ENCODE assay signal across 1 cellular context in the genomic region with DNA sequence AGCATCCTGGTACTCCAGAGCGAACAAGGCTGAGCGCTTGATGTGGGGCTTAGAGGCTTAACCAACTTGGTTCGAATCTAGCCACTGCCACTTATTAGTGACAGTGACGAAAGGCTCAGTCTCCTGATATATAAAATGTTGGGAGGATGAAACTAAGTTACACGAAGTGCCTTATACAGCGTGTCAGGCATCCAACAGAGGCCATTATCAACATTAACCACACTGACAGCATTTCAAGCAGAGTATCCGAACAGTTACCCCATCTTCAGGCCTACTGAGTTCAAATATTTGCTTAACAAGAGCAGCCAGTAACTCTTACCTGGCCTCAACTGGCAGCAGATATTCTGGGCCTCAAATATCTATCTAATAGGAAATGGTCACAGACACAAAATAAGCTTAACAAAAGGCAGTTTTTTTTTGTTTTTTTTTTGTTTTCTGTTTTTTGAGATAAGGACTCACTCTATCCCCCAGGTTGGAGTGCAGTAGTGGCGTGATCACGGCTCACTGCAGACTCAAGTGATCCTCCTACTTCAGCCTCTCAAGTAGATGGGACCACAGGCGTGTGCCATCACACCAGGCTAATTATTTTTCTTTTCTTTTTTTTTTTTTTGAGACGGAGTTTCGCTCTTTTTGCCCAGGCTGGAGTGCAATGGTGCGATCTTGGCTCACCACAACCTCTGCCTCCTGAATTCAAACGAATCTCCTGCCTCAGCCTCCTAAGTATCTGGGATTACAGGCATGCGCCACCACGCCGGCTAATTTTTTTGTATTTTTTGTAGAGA.
TF ChIP-seq lines count a peak whose summit lies in the region.

No MANE protein-coding gene starts in this region.

TF ChIP-seq in HepG2, 621 proteins besides CTCF, POLR2A, EP300 and RAD21 (continued from another document and continues in another):
- TF ChIP-seq, protein P1, sequence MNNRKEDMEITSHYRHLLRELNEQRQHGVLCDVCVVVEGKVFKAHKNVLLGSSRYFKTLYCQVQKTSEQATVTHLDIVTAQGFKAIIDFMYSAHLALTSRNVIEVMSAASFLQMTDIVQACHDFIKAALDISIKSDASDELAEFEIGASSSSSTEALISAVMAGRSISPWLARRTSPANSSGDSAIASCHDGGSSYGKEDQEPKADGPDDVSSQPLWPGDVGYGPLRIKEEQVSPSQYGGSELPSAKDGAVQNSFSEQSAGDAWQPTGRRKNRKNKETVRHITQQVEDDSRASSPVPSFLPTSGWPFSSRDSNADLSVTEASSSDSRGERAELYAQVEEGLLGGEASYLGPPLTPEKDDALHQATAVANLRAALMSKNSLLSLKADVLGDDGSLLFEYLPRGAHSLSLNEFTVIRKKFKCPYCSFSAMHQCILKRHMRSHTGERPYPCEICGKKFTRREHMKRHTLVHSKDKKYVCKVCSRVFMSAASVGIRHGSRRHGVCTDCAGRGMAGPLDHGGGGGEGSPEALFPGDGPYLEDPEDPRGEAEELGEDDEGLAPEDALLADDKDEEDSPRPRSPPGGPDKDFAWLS (CRISPR knock-in tag; IDR thresholded peaks at IDR 0.05; ENCODE audit: borderline replicate concordance), result no peak
- TF ChIP-seq, protein P2, sequence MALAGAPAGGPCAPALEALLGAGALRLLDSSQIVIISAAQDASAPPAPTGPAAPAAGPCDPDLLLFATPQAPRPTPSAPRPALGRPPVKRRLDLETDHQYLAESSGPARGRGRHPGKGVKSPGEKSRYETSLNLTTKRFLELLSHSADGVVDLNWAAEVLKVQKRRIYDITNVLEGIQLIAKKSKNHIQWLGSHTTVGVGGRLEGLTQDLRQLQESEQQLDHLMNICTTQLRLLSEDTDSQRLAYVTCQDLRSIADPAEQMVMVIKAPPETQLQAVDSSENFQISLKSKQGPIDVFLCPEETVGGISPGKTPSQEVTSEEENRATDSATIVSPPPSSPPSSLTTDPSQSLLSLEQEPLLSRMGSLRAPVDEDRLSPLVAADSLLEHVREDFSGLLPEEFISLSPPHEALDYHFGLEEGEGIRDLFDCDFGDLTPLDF (CRISPR knock-in tag; IDR thresholded peaks at IDR 0.05), result no peak
- TF ChIP-seq, protein P3, sequence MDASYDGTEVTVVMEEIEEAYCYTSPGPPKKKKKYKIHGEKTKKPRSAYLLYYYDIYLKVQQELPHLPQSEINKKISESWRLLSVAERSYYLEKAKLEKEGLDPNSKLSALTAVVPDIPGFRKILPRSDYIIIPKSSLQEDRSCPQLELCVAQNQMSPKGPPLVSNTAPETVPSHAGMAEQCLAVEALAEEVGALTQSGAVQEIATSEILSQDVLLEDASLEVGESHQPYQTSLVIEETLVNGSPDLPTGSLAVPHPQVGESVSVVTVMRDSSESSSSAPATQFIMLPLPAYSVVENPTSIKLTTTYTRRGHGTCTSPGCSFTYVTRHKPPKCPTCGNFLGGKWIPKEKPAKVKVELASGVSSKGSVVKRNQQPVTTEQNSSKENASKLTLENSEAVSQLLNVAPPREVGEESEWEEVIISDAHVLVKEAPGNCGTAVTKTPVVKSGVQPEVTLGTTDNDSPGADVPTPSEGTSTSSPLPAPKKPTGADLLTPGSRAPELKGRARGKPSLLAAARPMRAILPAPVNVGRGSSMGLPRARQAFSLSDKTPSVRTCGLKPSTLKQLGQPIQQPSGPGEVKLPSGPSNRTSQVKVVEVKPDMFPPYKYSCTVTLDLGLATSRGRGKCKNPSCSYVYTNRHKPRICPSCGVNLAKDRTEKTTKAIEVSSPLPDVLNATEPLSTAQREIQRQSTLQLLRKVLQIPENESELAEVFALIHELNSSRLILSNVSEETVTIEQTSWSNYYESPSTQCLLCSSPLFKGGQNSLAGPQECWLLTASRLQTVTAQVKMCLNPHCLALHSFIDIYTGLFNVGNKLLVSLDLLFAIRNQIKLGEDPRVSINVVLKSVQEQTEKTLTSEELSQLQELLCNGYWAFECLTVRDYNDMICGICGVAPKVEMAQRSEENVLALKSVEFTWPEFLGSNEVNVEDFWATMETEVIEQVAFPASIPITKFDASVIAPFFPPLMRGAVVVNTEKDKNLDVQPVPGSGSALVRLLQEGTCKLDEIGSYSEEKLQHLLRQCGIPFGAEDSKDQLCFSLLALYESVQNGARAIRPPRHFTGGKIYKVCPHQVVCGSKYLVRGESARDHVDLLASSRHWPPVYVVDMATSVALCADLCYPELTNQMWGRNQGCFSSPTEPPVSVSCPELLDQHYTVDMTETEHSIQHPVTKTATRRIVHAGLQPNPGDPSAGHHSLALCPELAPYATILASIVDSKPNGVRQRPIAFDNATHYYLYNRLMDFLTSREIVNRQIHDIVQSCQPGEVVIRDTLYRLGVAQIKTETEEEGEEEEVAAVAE (CRISPR knock-in tag; IDR thresholded peaks at IDR 0.05; ENCODE audit: borderline replicate concordance), result no peak
- TF ChIP-seq HMG20B (CRISPR knock-in tag; conservative IDR thresholded peaks at IDR 0.05) (no peak), TARDBP (CRISPR knock-in tag; IDR thresholded peaks at IDR 0.05) (0 out of 2 replicates have a peak, but pooled peaks have one; percentile 55), ZNF660 (CRISPR knock-in tag; IDR thresholded peaks at IDR 0.05; ENCODE audit: borderline replicate concordance, low read depth) (no peak), ZNF652 (CRISPR knock-in tag; IDR thresholded peaks at IDR 0.05; ENCODE audit: borderline replicate concordance, low read depth) (peak; percentile 94), TCF7 (IDR thresholded peaks at IDR 0.05; ENCODE audit: low read depth) (no peak), THAP11 (CRISPR knock-in tag; IDR thresholded peaks at IDR 0.05) (peak; percentile 57), GABPA (IDR thresholded peaks at IDR 0.05; ENCODE audit: low read depth, low read length) (no peak), GABPA (CRISPR knock-in tag; IDR thresholded peaks at IDR 0.05; ENCODE audit: low read depth) (no peak), SOX6 (IDR thresholded peaks at IDR 0.05) (no peak), SOX6 (CRISPR knock-in tag; IDR thresholded peaks at IDR 0.05) (peak; percentile 64; the same call in 1 of the 2 replicates), ZNF577 (CRISPR knock-in tag; IDR thresholded peaks at IDR 0.05; ENCODE audit: borderline replicate concordance, low read depth) (no peak), TEAD2 (CRISPR knock-in tag; IDR thresholded peaks at IDR 0.05) (no peak), ZFP62 (CRISPR knock-in tag; IDR thresholded peaks at IDR 0.05) (no peak), TMF1 (CRISPR knock-in tag; IDR thresholded peaks at IDR 0.05; ENCODE audit: low read depth) (no peak), IRF2 (CRISPR knock-in tag; IDR thresholded peaks at IDR 0.05) (peak; percentile 52; the same call in 1 of the 2 replicates), RELA (CRISPR knock-in tag; IDR thresholded peaks at IDR 0.05) (no peak), NRL (CRISPR knock-in tag; IDR thresholded peaks at IDR 0.05; ENCODE audit: borderline replicate concordance) (no peak), SUZ12 (IDR thresholded peaks at IDR 0.05; ENCODE audit: low read depth, low read length) (no peak), MAZ (IDR thresholded peaks at IDR 0.05; ENCODE audit: borderline replicate concordance, low read depth, low read length) (no peak), MAZ (CRISPR knock-in tag; IDR thresholded peaks at IDR 0.05; ENCODE audit: low read depth) (no peak), PTBP1 (IDR thresholded peaks at IDR 0.05; ENCODE audit: low read depth, low read length, poor library complexity, severe bottlenecking) (no peak), JUNB (CRISPR knock-in tag; IDR thresholded peaks at IDR 0.05; ENCODE audit: borderline replicate concordance) (no peak), HOXA9 (CRISPR knock-in tag; IDR thresholded peaks at IDR 0.05; ENCODE audit: borderline replicate concordance) (no peak), MZF1 (CRISPR knock-in tag; IDR thresholded peaks at IDR 0.05; ENCODE audit: borderline replicate concordance) (no peak)
- TF ChIP-seq, protein P4, sequence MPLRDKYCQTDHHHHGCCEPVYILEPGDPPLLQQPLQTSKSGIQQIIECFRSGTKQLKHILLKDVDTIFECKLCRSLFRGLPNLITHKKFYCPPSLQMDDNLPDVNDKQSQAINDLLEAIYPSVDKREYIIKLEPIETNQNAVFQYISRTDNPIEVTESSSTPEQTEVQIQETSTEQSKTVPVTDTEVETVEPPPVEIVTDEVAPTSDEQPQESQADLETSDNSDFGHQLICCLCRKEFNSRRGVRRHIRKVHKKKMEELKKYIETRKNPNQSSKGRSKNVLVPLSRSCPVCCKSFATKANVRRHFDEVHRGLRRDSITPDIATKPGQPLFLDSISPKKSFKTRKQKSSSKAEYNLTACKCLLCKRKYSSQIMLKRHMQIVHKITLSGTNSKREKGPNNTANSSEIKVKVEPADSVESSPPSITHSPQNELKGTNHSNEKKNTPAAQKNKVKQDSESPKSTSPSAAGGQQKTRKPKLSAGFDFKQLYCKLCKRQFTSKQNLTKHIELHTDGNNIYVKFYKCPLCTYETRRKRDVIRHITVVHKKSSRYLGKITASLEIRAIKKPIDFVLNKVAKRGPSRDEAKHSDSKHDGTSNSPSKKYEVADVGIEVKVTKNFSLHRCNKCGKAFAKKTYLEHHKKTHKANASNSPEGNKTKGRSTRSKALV (CRISPR knock-in tag; IDR thresholded peaks at IDR 0.05), result no peak
- TF ChIP-seq, protein P5, sequence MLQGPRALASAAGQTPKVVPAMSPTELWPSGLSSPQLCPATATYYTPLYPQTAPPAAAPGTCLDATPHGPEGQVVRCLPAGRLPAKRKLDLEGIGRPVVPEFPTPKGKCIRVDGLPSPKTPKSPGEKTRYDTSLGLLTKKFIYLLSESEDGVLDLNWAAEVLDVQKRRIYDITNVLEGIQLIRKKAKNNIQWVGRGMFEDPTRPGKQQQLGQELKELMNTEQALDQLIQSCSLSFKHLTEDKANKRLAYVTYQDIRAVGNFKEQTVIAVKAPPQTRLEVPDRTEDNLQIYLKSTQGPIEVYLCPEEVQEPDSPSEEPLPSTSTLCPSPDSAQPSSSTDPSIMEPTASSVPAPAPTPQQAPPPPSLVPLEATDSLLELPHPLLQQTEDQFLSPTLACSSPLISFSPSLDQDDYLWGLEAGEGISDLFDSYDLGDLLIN (CRISPR knock-in tag; IDR thresholded peaks at IDR 0.05; ENCODE audit: borderline replicate concordance), result no peak
- TF ChIP-seq, protein P6, sequence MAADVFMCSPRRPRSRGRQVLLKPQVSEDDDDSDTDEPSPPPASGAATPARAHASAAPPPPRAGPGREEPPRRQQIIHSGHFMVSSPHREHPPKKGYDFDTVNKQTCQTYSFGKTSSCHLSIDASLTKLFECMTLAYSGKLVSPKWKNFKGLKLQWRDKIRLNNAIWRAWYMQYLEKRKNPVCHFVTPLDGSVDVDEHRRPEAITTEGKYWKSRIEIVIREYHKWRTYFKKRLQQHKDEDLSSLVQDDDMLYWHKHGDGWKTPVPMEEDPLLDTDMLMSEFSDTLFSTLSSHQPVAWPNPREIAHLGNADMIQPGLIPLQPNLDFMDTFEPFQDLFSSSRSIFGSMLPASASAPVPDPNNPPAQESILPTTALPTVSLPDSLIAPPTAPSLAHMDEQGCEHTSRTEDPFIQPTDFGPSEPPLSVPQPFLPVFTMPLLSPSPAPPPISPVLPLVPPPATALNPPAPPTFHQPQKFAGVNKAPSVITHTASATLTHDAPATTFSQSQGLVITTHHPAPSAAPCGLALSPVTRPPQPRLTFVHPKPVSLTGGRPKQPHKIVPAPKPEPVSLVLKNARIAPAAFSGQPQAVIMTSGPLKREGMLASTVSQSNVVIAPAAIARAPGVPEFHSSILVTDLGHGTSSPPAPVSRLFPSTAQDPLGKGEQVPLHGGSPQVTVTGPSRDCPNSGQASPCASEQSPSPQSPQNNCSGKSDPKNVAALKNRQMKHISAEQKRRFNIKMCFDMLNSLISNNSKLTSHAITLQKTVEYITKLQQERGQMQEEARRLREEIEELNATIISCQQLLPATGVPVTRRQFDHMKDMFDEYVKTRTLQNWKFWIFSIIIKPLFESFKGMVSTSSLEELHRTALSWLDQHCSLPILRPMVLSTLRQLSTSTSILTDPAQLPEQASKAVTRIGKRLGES (CRISPR knock-in tag; IDR thresholded peaks at IDR 0.05; ENCODE audit: borderline replicate concordance), result no peak
- TF ChIP-seq, protein P7, sequence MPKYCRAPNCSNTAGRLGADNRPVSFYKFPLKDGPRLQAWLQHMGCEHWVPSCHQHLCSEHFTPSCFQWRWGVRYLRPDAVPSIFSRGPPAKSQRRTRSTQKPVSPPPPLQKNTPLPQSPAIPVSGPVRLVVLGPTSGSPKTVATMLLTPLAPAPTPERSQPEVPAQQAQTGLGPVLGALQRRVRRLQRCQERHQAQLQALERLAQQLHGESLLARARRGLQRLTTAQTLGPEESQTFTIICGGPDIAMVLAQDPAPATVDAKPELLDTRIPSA (CRISPR knock-in tag; IDR thresholded peaks at IDR 0.05; ENCODE audit: borderline replicate concordance), result no peak
- TF ChIP-seq, protein P8, sequence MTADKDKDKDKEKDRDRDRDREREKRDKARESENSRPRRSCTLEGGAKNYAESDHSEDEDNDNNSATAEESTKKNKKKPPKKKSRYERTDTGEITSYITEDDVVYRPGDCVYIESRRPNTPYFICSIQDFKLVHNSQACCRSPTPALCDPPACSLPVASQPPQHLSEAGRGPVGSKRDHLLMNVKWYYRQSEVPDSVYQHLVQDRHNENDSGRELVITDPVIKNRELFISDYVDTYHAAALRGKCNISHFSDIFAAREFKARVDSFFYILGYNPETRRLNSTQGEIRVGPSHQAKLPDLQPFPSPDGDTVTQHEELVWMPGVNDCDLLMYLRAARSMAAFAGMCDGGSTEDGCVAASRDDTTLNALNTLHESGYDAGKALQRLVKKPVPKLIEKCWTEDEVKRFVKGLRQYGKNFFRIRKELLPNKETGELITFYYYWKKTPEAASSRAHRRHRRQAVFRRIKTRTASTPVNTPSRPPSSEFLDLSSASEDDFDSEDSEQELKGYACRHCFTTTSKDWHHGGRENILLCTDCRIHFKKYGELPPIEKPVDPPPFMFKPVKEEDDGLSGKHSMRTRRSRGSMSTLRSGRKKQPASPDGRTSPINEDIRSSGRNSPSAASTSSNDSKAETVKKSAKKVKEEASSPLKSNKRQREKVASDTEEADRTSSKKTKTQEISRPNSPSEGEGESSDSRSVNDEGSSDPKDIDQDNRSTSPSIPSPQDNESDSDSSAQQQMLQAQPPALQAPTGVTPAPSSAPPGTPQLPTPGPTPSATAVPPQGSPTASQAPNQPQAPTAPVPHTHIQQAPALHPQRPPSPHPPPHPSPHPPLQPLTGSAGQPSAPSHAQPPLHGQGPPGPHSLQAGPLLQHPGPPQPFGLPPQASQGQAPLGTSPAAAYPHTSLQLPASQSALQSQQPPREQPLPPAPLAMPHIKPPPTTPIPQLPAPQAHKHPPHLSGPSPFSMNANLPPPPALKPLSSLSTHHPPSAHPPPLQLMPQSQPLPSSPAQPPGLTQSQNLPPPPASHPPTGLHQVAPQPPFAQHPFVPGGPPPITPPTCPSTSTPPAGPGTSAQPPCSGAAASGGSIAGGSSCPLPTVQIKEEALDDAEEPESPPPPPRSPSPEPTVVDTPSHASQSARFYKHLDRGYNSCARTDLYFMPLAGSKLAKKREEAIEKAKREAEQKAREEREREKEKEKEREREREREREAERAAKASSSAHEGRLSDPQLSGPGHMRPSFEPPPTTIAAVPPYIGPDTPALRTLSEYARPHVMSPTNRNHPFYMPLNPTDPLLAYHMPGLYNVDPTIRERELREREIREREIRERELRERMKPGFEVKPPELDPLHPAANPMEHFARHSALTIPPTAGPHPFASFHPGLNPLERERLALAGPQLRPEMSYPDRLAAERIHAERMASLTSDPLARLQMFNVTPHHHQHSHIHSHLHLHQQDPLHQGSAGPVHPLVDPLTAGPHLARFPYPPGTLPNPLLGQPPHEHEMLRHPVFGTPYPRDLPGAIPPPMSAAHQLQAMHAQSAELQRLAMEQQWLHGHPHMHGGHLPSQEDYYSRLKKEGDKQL (CRISPR knock-in tag; IDR thresholded peaks at IDR 0.05; ENCODE audit: low read depth), result no peak
